Comparison of ENCODE assay signal across 8 cellular contexts in the genomic region with DNA sequence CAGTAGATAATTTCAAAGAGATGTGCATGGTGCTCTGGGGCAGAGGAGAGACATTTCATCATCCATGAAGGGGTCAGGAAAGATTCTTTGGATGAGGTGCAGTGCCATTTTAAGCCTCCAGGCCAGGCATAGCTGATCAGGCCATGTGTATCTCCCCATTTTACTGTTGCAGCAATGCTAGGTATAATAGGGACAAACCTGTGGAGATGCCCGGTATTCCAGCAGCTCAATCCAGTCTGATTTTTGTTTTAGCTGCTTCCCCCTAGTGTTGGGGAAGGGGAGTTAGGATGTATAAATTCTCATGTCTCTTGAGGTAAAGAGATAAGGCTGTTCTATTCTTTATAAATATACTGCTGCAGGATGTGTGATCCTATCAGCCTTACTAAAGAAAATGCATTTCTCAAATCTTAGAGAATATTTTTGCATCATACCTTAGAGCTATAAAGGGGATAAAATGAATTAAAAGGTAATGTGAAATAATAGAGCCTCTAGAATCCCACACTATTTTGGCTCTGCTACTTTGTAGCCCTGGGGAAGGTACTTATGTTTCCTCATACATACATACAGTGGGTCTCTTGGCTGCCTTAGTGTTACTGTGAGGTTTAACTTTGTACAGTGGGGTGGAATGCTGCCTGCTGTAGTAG. TPM values are rescaled to one million over a fixed set of nuclear protein-coding genes. Genes with fewer than 3 reads are reported as not detected.
DNase-seq lines count a peak whose midpoint lies in the region; ATAC-seq and TF ChIP-seq lines count a peak whose summit lies in the region.

No MANE protein-coding gene starts in this region.

- intact Hi-C loops in upper lobe of right lung (cut with DNase I), result no loop called here

- H3K4me3 Mint-ChIP-seq in T-helper 2 cell treated with Interferon-gamma antibody and Interleukin-4, amounts not matched to agents 5 μg/mL and 100 μg/mL, for 36 hours, result peak overlapping the region; percentile 79

- peak overlapping the region; percentile 8 for H3K27ac Mint-ChIP-seq in T-helper 2 cell treated with Interferon-gamma antibody and Interleukin-4, amounts not matched to agents 5 μg/mL and 100 μg/mL, for 36 hours

- peaks cover 81% of the 10 kb centered on the region for H3K36me3 ChIP-seq in upper lobe of right lung

- H3K27me3 ChIP-seq in upper lobe of right lung, result no peaks in the 10 kb centered on the region

- no peak overlapping the region for H3K27ac ChIP-seq in upper lobe of right lung

- no peaks in the 10 kb centered on the region for H3K27me3 Mint-ChIP-seq in T-helper 2 cell treated with Interferon-gamma antibody and Interleukin-4, amounts not matched to agents 5 μg/mL and 100 μg/mL, for 36 hours (ENCODE audit: low read depth)

- peak overlapping the region; percentile 12 for H3K4me3 ChIP-seq in upper lobe of right lung

- peak; percentile 55 for TF ChIP-seq CTCF in upper lobe of right lung (IDR thresholded peaks at IDR 0.05)

- H3K36me3 Mint-ChIP-seq in T-helper 2 cell treated with Interferon-gamma antibody and Interleukin-4, amounts not matched to agents 5 μg/mL and 100 μg/mL, for 36 hours (ENCODE audit: low read depth), result peaks cover 76% of the 10 kb centered on the region

- DNase-seq in stimulated activated CD4-positive, alpha-beta T cell treated with anti-CD3 and anti-CD28 coated beads, Interleukin-4, amount 100 ng/mL, for 24 hours, result peak; percentile 7
- DNase-seq in stimulated activated CD4-positive, alpha-beta T cell treated with anti-CD3 and anti-CD28 coated beads, Interleukin-4, amount 100 ng/mL, for 4 hours, result no peak
- DNase-seq in T-helper 2 cell treated with Interferon-gamma antibody and Interleukin-4, amounts not matched to agents 5 μg/mL and 100 μg/mL, for 36 hours (ENCODE audit: low spot score), result no peak
- DNase-seq in hepatic stellate cell (ENCODE audit: low spot score) (peak; percentile 48), upper lobe of right lung (no peak)

- H3K4me1 Mint-ChIP-seq in T-helper 2 cell treated with Interferon-gamma antibody and Interleukin-4, amounts not matched to agents 5 μg/mL and 100 μg/mL, for 36 hours (ENCODE audit: low read depth), result peaks cover 40% of the 10 kb centered on the region

- no peaks in the 10 kb centered on the region for H3K9me3 ChIP-seq in upper lobe of right lung

- peak; percentile 3 for ATAC-seq in upper lobe of right lung
- ATAC-seq in GM19395 (IDR thresholded peaks at IDR 0.05; ENCODE audit: unreplicated experiment), result no peak
- no peak for ATAC-seq in HG03025 (IDR thresholded peaks at IDR 0.05; ENCODE audit: low FRiP score, unreplicated experiment)
- no peak for ATAC-seq in GM18502 (IDR thresholded peaks at IDR 0.05; ENCODE audit: poor library complexity, unreplicated experiment)

- peaks cover 57% of the 10 kb centered on the region for H3K4me1 ChIP-seq in upper lobe of right lung

- no peaks in the 10 kb centered on the region for H3K9me3 Mint-ChIP-seq in T-helper 2 cell treated with Interferon-gamma antibody and Interleukin-4, amounts not matched to agents 5 μg/mL and 100 μg/mL, for 36 hours

RNA-seq across cellular contexts. Expression of a gene that starts 5.2 kb away (rescaled TPM):
- total RNA-seq in upper lobe of right lung, result 184 TPM

Comparison
In these comparisons a context has a peak if more than half of its experiments do, and no peak if none do; other contexts are left out.
1. DNase-seq: peak in stimulated activated CD4-positive, alpha-beta T cell treated with anti-CD3 and anti-CD28 coated beads, Interleukin-4, amount 100 ng/mL, for 24 hours (single experiment) and hepatic stellate cell (single experiment); none in stimulated activated CD4-positive, alpha-beta T cell treated with anti-CD3 and anti-CD28 coated beads, Interleukin-4, amount 100 ng/mL, for 4 hours (0 of 2), T-helper 2 cell treated with Interferon-gamma antibody and Interleukin-4, amounts not matched to agents 5 μg/mL and 100 μg/mL, for 36 hours (single experiment) and upper lobe of right lung (single experiment).